In the genomic region with DNA sequence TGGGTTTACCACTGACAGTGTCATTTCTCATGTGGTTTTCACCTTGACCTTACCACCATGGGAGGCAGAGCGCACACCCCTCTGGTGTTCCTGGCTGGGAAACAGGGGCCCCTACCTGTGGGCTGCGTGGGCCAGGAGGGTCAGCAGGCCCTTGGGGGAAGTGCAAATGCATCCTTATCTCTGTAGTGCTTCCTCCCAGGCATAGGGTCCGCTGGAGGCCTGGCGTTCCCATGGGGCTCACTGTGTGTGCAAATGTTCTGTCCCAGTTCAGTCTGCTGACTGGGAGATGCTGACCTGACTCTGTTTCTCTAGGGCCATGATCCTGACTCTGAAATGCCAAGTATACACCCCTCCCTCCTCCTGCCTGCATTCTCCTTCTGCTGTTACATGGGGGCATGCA, we compare ENCODE assay signal across 14 cellular contexts.
"Had no signal": no experiment of that assay in that cellular context is flagged by ENCODE, and none has a peak within 500 bp of the region (broad histone marks: within the 10 kb centered on the region; RNA-seq: fewer than 3 reads in every experiment).

No MANE protein-coding gene starts in this region.

- DNase-seq: activated CD8-positive, alpha-beta memory T cell treated with anti-CD3 and anti-CD28 coated beads, Interleukin-2, amount 10 ng/mL, durations not matched to agents 7 days and 5 days; activated T-cell treated with anti-CD3 and anti-CD28 coated beads, Interleukin-2, amount 50 U/mL, for 4 hours; mammary epithelial cell; right cardiac atrium; stimulated activated CD4-positive, alpha-beta T cell treated with anti-CD3 and anti-CD28 coated beads, Interleukin-15, amount 100 ng/mL, for 24 hours; stimulated activated CD4-positive, alpha-beta T cell treated with anti-CD3 and anti-CD28 coated beads, Interleukin-4, amount 100 ng/mL, for 4 hours; stimulated activated CD8-positive, alpha-beta memory T cell treated with anti-CD3 and anti-CD28 coated beads, Interleukin-4, amount 100 ng/mL, for 48 hours; stimulated activated naive CD4-positive, alpha-beta T cell treated with Interleukin-2 at 50 U/mL for 16 hours; substantia nigra; T-helper 9 cell had no signal

- H3K27ac ChIP-seq: ascending aorta, hepatocyte, skin epidermis, tibial nerve had no signal

- H2AFZ ChIP-seq: hepatocyte had no signal

- H3K4me1 ChIP-seq: ascending aorta had no signal

- H3K4me3 ChIP-seq: ascending aorta, hepatocyte, skin epidermis, tibial nerve had no signal

- H3K27me3 ChIP-seq: ascending aorta, hepatocyte, tibial nerve had no signal

- H3K36me3 ChIP-seq: ascending aorta, tibial nerve had no signal

- H3K4me2 ChIP-seq: hepatocyte had no signal

- H3K9me3 ChIP-seq: ascending aorta, tibial nerve had no signal
